In the genomic region with DNA sequence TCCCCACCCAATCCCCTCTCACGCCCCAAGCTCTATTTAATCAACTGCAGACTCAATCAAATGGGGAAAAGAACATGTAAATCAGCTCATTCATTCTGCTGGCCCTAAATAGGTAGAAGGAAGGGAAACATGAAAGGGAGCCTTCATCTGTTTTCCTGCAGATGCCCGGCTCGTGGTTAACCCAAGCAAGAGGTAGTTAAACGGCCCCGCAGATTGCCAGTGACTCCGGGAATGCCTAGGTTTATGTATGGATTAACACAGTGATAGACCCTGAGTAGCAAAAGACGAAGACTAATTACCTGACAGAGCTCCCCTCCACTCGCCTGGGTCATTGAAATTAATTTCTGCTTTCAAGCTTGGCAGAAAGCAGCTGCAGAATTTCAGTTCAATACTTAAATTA, we compare ENCODE assay signal across 22 cellular contexts.
"Had no signal": no experiment of that assay in that cellular context is flagged by ENCODE, and none has a peak within 500 bp of the region (broad histone marks: within the 10 kb centered on the region; RNA-seq: fewer than 3 reads in every experiment).

No MANE protein-coding gene starts in this region.

- H3K9me3 ChIP-seq: adrenal gland, breast epithelium, colonic mucosa, gastroesophageal sphincter, testis, upper lobe of left lung had no signal

- FAIRE-seq: astrocyte, TTC549 had no signal

- ATAC-seq: activated T-helper 17 cell treated with anti-CD3 and anti-CD28 coated beads, Interleukin-2, amount 50 U/mL, for 72 hours; gastroesophageal sphincter; left lobe of liver; naive thymus-derived CD8-positive, alpha-beta T cell had no signal

- H3K4me3 ChIP-seq: adrenal gland, breast epithelium, colonic mucosa, gastroesophageal sphincter, lung, testis, upper lobe of left lung had no signal

- H3K27ac ChIP-seq: adrenal gland, breast epithelium, colonic mucosa, epithelial cell of prostate, gastroesophageal sphincter, testis, upper lobe of left lung had no signal

- H3K36me3 ChIP-seq: adrenal gland, breast epithelium, colonic mucosa, gastroesophageal sphincter, upper lobe of left lung had no signal

- H3K27me3 ChIP-seq: adrenal gland, breast epithelium, colonic mucosa, gastroesophageal sphincter, testis, upper lobe of left lung had no signal

- DNase-seq: activated CD4-positive, alpha-beta T cell treated with anti-CD3 and anti-CD28 coated beads, Interleukin-2, amount 50 U/mL, for 4 hours; activated CD8-positive, alpha-beta memory T cell treated with anti-CD3 and anti-CD28 coated beads for 24 hours; activated CD8-positive, alpha-beta memory T cell treated with anti-CD3 and anti-CD28 coated beads, Interleukin-2, amount 50 U/mL, for 4 hours; activated T-cell treated with anti-CD3 and anti-CD28 coated beads, Interleukin-2, amount 50 U/mL, for 24 hours; adrenal gland; colonic mucosa; head of caudate nucleus; hypothalamus; naive thymus-derived CD8-positive, alpha-beta T cell; stimulated activated CD4-positive, alpha-beta T cell treated with anti-CD3 and anti-CD28 coated beads, Interleukin-4, amount 100 ng/mL, for 1 hour; stimulated activated naive CD4-positive, alpha-beta T cell; T-helper 1 cell; testis; upper lobe of left lung had no signal

- H3K4me1 ChIP-seq: adrenal gland, breast epithelium, colonic mucosa, gastroesophageal sphincter, testis, upper lobe of left lung had no signal
